Comparison of ENCODE assay signal across 17 cellular contexts in the genomic region with DNA sequence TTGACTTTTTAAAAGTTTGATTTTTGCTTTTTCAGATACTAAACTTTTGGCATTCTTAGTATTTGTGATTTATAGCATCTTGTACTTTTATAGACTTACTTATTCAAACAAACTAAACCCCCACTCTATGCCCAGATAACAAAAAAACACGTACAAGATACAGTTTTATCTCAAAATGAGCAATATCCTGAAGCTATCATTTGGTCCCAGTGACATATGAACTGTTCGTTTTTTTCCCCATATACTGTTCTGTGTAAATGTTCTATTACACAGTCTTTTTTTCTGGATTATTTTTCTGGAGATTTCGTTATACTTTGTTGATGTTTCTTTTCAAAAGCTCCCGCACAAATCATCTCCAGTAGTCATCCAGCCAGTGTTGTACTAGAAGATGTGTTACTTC. TPM values are rescaled to one million over a fixed set of nuclear protein-coding genes. Genes with fewer than 3 reads are reported as not detected.
DNase-seq lines count a peak whose midpoint lies in the region; ATAC-seq and TF ChIP-seq lines count a peak whose summit lies in the region.
"Had no signal": no experiment of that assay in that cellular context is flagged by ENCODE, and none has a peak within 500 bp of the region (broad histone marks: within the 10 kb centered on the region; RNA-seq: fewer than 3 reads in every experiment).

No MANE protein-coding gene starts in this region.

- H3K9me3 Mint-ChIP-seq in activated CD8-positive, alpha-beta T cell treated with anti-CD3 and anti-CD28 coated beads for 36 hours = no peaks in the 10 kb centered on the region
- H3K9me3 Mint-ChIP-seq: activated naive CD8-positive, alpha-beta T cell treated with anti-CD3 and anti-CD28 coated beads, Interleukin-2, amount 10 ng/mL, durations not matched to agents 7 days and 5 days; activated T-cell treated with anti-CD3 and anti-CD28 coated beads, Interleukin-2, amount 50 U/mL, for 72 hours had no signal

- H2AFZ ChIP-seq in mesenchymal stem cell (ENCODE audit: low read depth, low read length) = no peak overlapping the region

- no peak overlapping the region for H3K23ac ChIP-seq in mesenchymal stem cell (ENCODE audit: low read length in 2 of 2)

- no peak overlapping the region for H2AK5ac ChIP-seq in mesenchymal stem cell (ENCODE audit: low read length, severe bottlenecking)

- TF ChIP-seq CTCF in cardiac fibroblast (IDR thresholded peaks at IDR 0.05; ENCODE audit: low read depth, low read length) = no peak
- no peak for TF ChIP-seq CTCF in Peyer's patch (IDR thresholded peaks at IDR 0.05)
- no peak for TF ChIP-seq CTCF in activated CD8-positive, alpha-beta T cell treated with anti-CD3 and anti-CD28 coated beads for 36 hours (IDR thresholded peaks at IDR 0.05)

- H3K27me3 ChIP-seq in mesenchymal stem cell (ENCODE audit: control insufficient read depth in 1 of 2, insufficient read depth in 1 of 2, low read length in 2 of 2) = no peaks in the 10 kb centered on the region
- H3K27me3 ChIP-seq in stomach smooth muscle (ENCODE audit: control insufficient read depth in 1 of 2, insufficient read depth in 2 of 2, low read length in 2 of 2) = no peaks in the 10 kb centered on the region
- H3K27me3 ChIP-seq in Peyer's patch = no peaks in the 10 kb centered on the region

- no peaks in the 10 kb centered on the region for H3K27me3 Mint-ChIP-seq in activated CD8-positive, alpha-beta T cell treated with anti-CD3 and anti-CD28 coated beads for 36 hours

- H3K18ac ChIP-seq in mesenchymal stem cell (ENCODE audit: low read depth in 1 of 2, low read length in 2 of 2) = no peak overlapping the region

- no peak overlapping the region for H3K4me3 Mint-ChIP-seq in activated CD8-positive, alpha-beta T cell treated with anti-CD3 and anti-CD28 coated beads for 36 hours
- H3K4me3 Mint-ChIP-seq: activated CD8-positive, alpha-beta T cell treated with anti-CD3 and anti-CD28 coated beads, Interleukin-2, amount 10 ng/mL, durations not matched to agents 7 days and 5 days; activated naive CD8-positive, alpha-beta T cell treated with anti-CD3 and anti-CD28 coated beads, Interleukin-2, amount 10 ng/mL, durations not matched to agents 7 days and 5 days; activated T-cell treated with anti-CD3 and anti-CD28 coated beads, Interleukin-2, amount 50 U/mL, for 72 hours had no signal

- H3K14ac ChIP-seq in mesenchymal stem cell (ENCODE audit: low read length in 2 of 2) = no peak overlapping the region

- peaks cover 20% of the 10 kb centered on the region for H3K79me1 ChIP-seq in mesenchymal stem cell (replicated peaks; ENCODE audit: low read length, poor library complexity, severe bottlenecking)

- ATAC-seq in GM18511 (IDR thresholded peaks at IDR 0.05; ENCODE audit: unreplicated experiment) = no peak
- no peak for ATAC-seq in activated CD8-positive, alpha-beta T cell treated with anti-CD3 and anti-CD28 coated beads for 36 hours
- ATAC-seq: activated CD8-positive, alpha-beta T cell treated with anti-CD3 and anti-CD28 coated beads, Interleukin-2, amount 10 ng/mL, durations not matched to agents 7 days and 5 days; activated T-cell treated with anti-CD3 and anti-CD28 coated beads, Interleukin-2, amount 50 U/mL, for 72 hours; stimulated activated naive CD8-positive, alpha-beta T cell treated with anti-CD3 and anti-CD28 coated beads, Interleukin-15, Interleukin-2, amounts not matched to agents 100 U/mL and 50 U/mL, for 24 hours had no signal

- DNase-seq in OCI-M1 (lab: John Stamatoyannopoulos, UW) = peak; percentile 54
- DNase-seq in cardiac fibroblast (ENCODE audit: low read depth in 2 of 2) = peak; percentile 30 to 34
- DNase-seq in mesenchymal stem cell = no peak
- no peak for DNase-seq in Peyer's patch
- DNase-seq in activated CD8-positive, alpha-beta T cell treated with anti-CD3 and anti-CD28 coated beads for 36 hours = no peak
- DNase-seq: activated CD8-positive, alpha-beta T cell treated with anti-CD3 and anti-CD28 coated beads, Interleukin-2, amount 10 ng/mL, durations not matched to agents 7 days and 5 days; activated naive CD8-positive, alpha-beta T cell treated with anti-CD3 and anti-CD28 coated beads, Interleukin-2, amount 10 ng/mL, durations not matched to agents 7 days and 5 days; activated T-cell treated with anti-CD3 and anti-CD28 coated beads, Interleukin-2, amount 50 U/mL, for 72 hours; AML-193; Calu3; head of caudate nucleus; midbrain; NCI-H1105 treated with DMSO at 0.1 percent for 48 hours; occipital lobe; stimulated activated naive CD8-positive, alpha-beta T cell treated with anti-CD3 and anti-CD28 coated beads, Interleukin-15, Interleukin-2, amounts not matched to agents 100 U/mL and 50 U/mL, for 24 hours had no signal

- no peak overlapping the region for H4K8ac ChIP-seq in mesenchymal stem cell (ENCODE audit: low read length)

- H3K9ac ChIP-seq in mesenchymal stem cell (ENCODE audit: low read length) = peak overlapping the region; percentile 72
- H3K9ac ChIP-seq in stomach smooth muscle (ENCODE audit: low read length in 2 of 2) = no peak overlapping the region

- H3K36me3 Mint-ChIP-seq in activated CD8-positive, alpha-beta T cell treated with anti-CD3 and anti-CD28 coated beads for 36 hours (ENCODE audit: low read depth) = no peaks in the 10 kb centered on the region

- 56% methylated on average over 2 of the region's 4 CpGs for WGBS in mesenchymal stem cell

- no peak overlapping the region for H3K27ac Mint-ChIP-seq in activated CD8-positive, alpha-beta T cell treated with anti-CD3 and anti-CD28 coated beads for 36 hours
- H3K27ac Mint-ChIP-seq: activated CD8-positive, alpha-beta T cell treated with anti-CD3 and anti-CD28 coated beads, Interleukin-2, amount 10 ng/mL, durations not matched to agents 7 days and 5 days; activated naive CD8-positive, alpha-beta T cell treated with anti-CD3 and anti-CD28 coated beads, Interleukin-2, amount 10 ng/mL, durations not matched to agents 7 days and 5 days; activated T-cell treated with anti-CD3 and anti-CD28 coated beads, Interleukin-2, amount 50 U/mL, for 72 hours had no signal

- intact Hi-C loops in activated CD8-positive, alpha-beta T cell treated with anti-CD3 and anti-CD28 coated beads for 36 hours (cut with micrococcal nuclease) = no loop called here

- peaks cover 2% of the 10 kb centered on the region for H3K4me1 ChIP-seq in mesenchymal stem cell (ENCODE audit: control insufficient read depth, insufficient read depth, low read depth, low read length)
- peaks cover 25% of the 10 kb centered on the region for H3K4me1 ChIP-seq in stomach smooth muscle (ENCODE audit: control insufficient read depth, insufficient read depth, low read length)
- H3K4me1 ChIP-seq in Peyer's patch = peaks cover 0 to 8% (median 0%) of the 10 kb centered on the region in 4 donors

- TF ChIP-seq POLR2A in Peyer's patch (IDR thresholded peaks at IDR 0.05) = no peak

- POLR2A ChIA-PET in activated CD8-positive, alpha-beta T cell treated with anti-CD3 and anti-CD28 coated beads for 36 hours (lab: Charles Lee) = interaction anchor here (0.7 to 1.0 kb wide), 2 partner anchors 29 to 41 kb away, joined by 3 read pairs; no protein-coding TSS in a partner anchor

- H3K4me3 ChIP-seq in cardiac fibroblast (replicated peaks in 1 of 2; ENCODE audit: low read depth in 2 of 2, low read length in 2 of 2) = no peak overlapping the region
- H3K4me3 ChIP-seq in mesenchymal stem cell (ENCODE audit: insufficient read depth in 1 of 2, low read depth in 1 of 2, low read length in 2 of 2) = peak overlapping the region in 1 of 2 experiments; percentile 26
- peak overlapping the region in 1 of 2 donors; percentile 7 for H3K4me3 ChIP-seq in stomach smooth muscle (ENCODE audit: low read length in 2 of 2)
- no peak overlapping the region for H3K4me3 ChIP-seq in Peyer's patch

- no peak overlapping the region for H3K27ac ChIP-seq in mesenchymal stem cell (ENCODE audit: low read length, poor library complexity, severe bottlenecking)
- peak overlapping the region; percentile 33 for H3K27ac ChIP-seq in stomach smooth muscle (ENCODE audit: low read length)
- H3K27ac ChIP-seq in Peyer's patch = peak overlapping the region in 2 of 4 donors; percentile 13 to 57

- no peak overlapping the region for H2BK12ac ChIP-seq in mesenchymal stem cell (ENCODE audit: low read length in 2 of 2)

- no peak overlapping the region for H4K91ac ChIP-seq in mesenchymal stem cell (ENCODE audit: low read length)

- H2BK5ac ChIP-seq in mesenchymal stem cell (ENCODE audit: low read depth, low read length, poor library complexity, severe bottlenecking) = no peak overlapping the region

- H3K36me3 ChIP-seq in mesenchymal stem cell (ENCODE audit: control insufficient read depth in 1 of 2, insufficient read depth in 2 of 2, low read depth in 1 of 2, low read length in 2 of 2) (no peaks in the 10 kb centered on the region), stomach smooth muscle (ENCODE audit: control insufficient read depth in 2 of 2, insufficient read depth in 2 of 2, low read length in 2 of 2) (no peaks in the 10 kb centered on the region), Peyer's patch (no peaks in the 10 kb centered on the region)

- H3K4me2 ChIP-seq in mesenchymal stem cell (ENCODE audit: low read length, poor library complexity, severe bottlenecking) = no peak overlapping the region

- CTCF ChIA-PET in activated CD8-positive, alpha-beta T cell treated with anti-CD3 and anti-CD28 coated beads for 36 hours (lab: Charles Lee) = interaction anchor here (1.0 to 1.1 kb wide), 2 partner anchors 9 to 27 kb away, joined by 3 to 4 read pairs; partner anchors contain the start of gene SERINC3

- H3K4me1 Mint-ChIP-seq in activated CD8-positive, alpha-beta T cell treated with anti-CD3 and anti-CD28 coated beads for 36 hours (ENCODE audit: low read depth) = peaks cover 14% of the 10 kb centered on the region

- no peaks in the 10 kb centered on the region for H3K9me3 ChIP-seq in mesenchymal stem cell (ENCODE audit: control insufficient read depth, low read length)
- no peaks in the 10 kb centered on the region for H3K9me3 ChIP-seq in stomach smooth muscle (ENCODE audit: control insufficient read depth in 2 of 2, low read length in 2 of 2)
- no peaks in the 10 kb centered on the region for H3K9me3 ChIP-seq in Peyer's patch

- no peak overlapping the region for H2BK120ac ChIP-seq in mesenchymal stem cell (ENCODE audit: low read depth, low read length)

- H2BK15ac ChIP-seq in mesenchymal stem cell (ENCODE audit: low read depth, poor library complexity, severe bottlenecking) = no peak overlapping the region

- no peak overlapping the region for H3K4ac ChIP-seq in mesenchymal stem cell (ENCODE audit: low read depth in 1 of 2, low read length in 2 of 2)

RNA-seq across cellular contexts. Expression of gene SERINC3, which starts 27.3 kb away (rescaled TPM):
- polyA plus RNA-seq in mesenchymal stem cell (2013, experiment 1 of 2) = 154 TPM
- polyA plus RNA-seq in mesenchymal stem cell (2013, experiment 2 of 2) = 162 TPM
- total RNA-seq in Peyer's patch = 10 to 100 TPM; 24.8 to 70.0 (median 54.2) TPM
- 10 to 100 TPM; 43.1 to 44.6 TPM for total RNA-seq in activated CD8-positive, alpha-beta T cell treated with anti-CD3 and anti-CD28 coated beads for 36 hours

RNA-seq across cellular contexts. Expression of gene PKIG, which starts 33.3 kb away (rescaled TPM):
- 95.4 TPM for polyA plus RNA-seq in mesenchymal stem cell (2013, experiment 1 of 2)
- polyA plus RNA-seq in mesenchymal stem cell (2013, experiment 2 of 2) = 96.7 TPM
- 10 to 100 TPM; 27.9 to 60.2 (median 28.3) TPM for total RNA-seq in Peyer's patch
- 1 to 10 TPM; 4.8 TPM for total RNA-seq in activated CD8-positive, alpha-beta T cell treated with anti-CD3 and anti-CD28 coated beads for 36 hours

Comparison
In these comparisons a context has a peak if more than half of its experiments do, and no peak if none do; other contexts are left out.
1. DNase-seq: peak in OCI-M1 (single experiment) and cardiac fibroblast (2 of 2); none in mesenchymal stem cell (single experiment), Peyer's patch (0 of 3) and activated CD8-positive, alpha-beta T cell treated with anti-CD3 and anti-CD28 coated beads for 36 hours (single experiment).
2. RNA of gene PKIG, which starts 33.3 kb away (total RNA-seq): 27.9 to 60.2 TPM in Peyer's patch; 4.8 TPM in activated CD8-positive, alpha-beta T cell treated with anti-CD3 and anti-CD28 coated beads for 36 hours; every median in the first group is over 4 times any median in the second.